8 cellular contexts compared by ENCODE assay signal in the genomic region with DNA sequence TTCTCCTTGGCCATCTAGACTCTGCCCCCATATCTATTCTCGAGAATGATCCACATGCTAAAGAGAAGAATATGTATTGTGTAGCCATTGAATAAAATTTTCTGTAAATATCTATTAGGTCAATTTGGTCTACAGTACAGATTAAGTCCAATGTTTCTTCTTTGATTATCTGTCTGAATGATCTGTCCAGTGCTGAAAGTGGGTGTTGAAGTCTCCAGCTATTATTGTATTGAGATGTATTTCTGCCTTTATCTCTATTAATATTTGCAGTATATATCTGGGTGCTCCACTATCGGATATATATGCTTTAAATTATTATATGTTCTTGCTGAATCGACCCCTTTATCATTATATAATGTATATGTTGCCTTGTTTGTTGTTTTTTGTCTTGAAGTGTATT.
"Had no signal": no experiment of that assay in that cellular context is flagged by ENCODE, and none has a peak within 500 bp of the region (broad histone marks: within the 10 kb centered on the region; RNA-seq: fewer than 3 reads in every experiment).

No MANE protein-coding gene starts in this region.

- H3K4me3 ChIP-seq: GM12878 had no signal

- DNase-seq: GDM1, GF-D8 had no signal

- FAIRE-seq: G401.6, GM12878, GM12891, GM12892, GM18507, GM19239 had no signal

- ATAC-seq: GM12878 had no signal
